In genomic region chr4:2843023-2843908, GRCh38 we compare ENCODE assay signal across 8 cellular contexts. TPM values are rescaled to one million over a fixed set of nuclear protein-coding genes. Genes with fewer than 3 reads are reported as not detected.
DNase-seq lines count a peak whose midpoint lies in the region; FAIRE-seq and TF ChIP-seq lines count a peak whose summit lies in the region.

ADD1 (plus strand) TSS chr4:2843844; CDS start chr4:2875916, 32,072 bp downstream.

- no peak for FAIRE-seq in frontal cortex (lab: Jason Lieb, UNC)

- 1 to 2% methylated on average over 35 to 55 of the region's 66 CpGs for WGBS in GM23248 (ENCODE audit: low coverage in 1 of 2, low lambda C conversion rate in 2 of 2, missing lambda C conversion rate in 2 of 2), 2 experiments

- in situ Hi-C loops in GM23248 (cut with MboI) = no loop called here
- in situ Hi-C loops in SK-MEL-5 (cut with HindIII; ENCODE audit: low pct_unique_long_range_greater_than_20kb, low sequenced_read_pairs) = no loop called here

- TF ChIP-seq CTCF in neutrophil (IDR thresholded peaks at IDR 0.05) (no peak), subcutaneous adipose tissue (IDR thresholded peaks at IDR 0.05; ENCODE audit: low read depth) (no peak)

- H3K9me2 ChIP-seq in GM23248 (ENCODE audit: insufficient read depth) = no peaks in the 10 kb centered on the region

- peaks cover 18% of the 10 kb centered on the region; the same call in 1 of the 2 replicates for H3F3A ChIP-seq in GM23248 (ENCODE audit: insufficient read depth)

- peak within 1 kb of the TSS; percentile 87 for H3K4me3 ChIP-seq in GM23248
- peak within 1 kb of the TSS; percentile 72 to 84 for H3K4me3 ChIP-seq in neutrophil (ENCODE audit: low read depth in 1 of 2, low read length in 1 of 2)

- H3K27me3 ChIP-seq in GM23248 (replicated peaks; ENCODE audit: insufficient read depth) = no peaks in the 10 kb centered on the region
- no peaks in the 10 kb centered on the region for H3K27me3 ChIP-seq in neutrophil

- H3K4me2 ChIP-seq in GM23248 (ENCODE audit: unreplicated experiment) = peak within 1 kb of the TSS; percentile 93

- H3K79me2 ChIP-seq in GM23248 (ENCODE audit: insufficient read depth) = peaks cover 56% of the 10 kb centered on the region

- H3K9me3 ChIP-seq in GM23248 (ENCODE audit: low read depth) = no peaks in the 10 kb centered on the region
- H3K9me3 ChIP-seq in neutrophil = no peaks in the 10 kb centered on the region

- peak within 1 kb of the TSS; percentile 53 for H3K27ac ChIP-seq in GM23248
- peak within 1 kb of the TSS; percentile 86 for H3K27ac ChIP-seq in neutrophil

- peak within 1 kb of the TSS; percentile 92 for H3K9ac ChIP-seq in GM23248

- no peaks in the 10 kb centered on the region for H3K36me3 ChIP-seq in GM23248 (ENCODE audit: low read depth)
- H3K36me3 ChIP-seq in neutrophil = no peaks in the 10 kb centered on the region

- H4K20me1 ChIP-seq in GM23248 (ENCODE audit: insufficient read depth) = peaks cover 4% of the 10 kb centered on the region

- DNase-seq in ELR (ENCODE audit: low read depth) (peak; percentile 82), GM23248 (peak; percentile 93), Kasumi-1 (lab: John Stamatoyannopoulos, UW) (peak; percentile 74 to 84), SK-MEL-5 (ENCODE audit: low read depth, low spot score) (peak; percentile 85), frontal cortex (ENCODE audit: low spot score in 2 of 2) (peak; percentile 97 to 98)
- peak; percentile 96 for DNase-seq in activated naive CD4-positive, alpha-beta T cell treated with Interleukin-2 at 50 U/mL for 16 hours

- peak within 1 kb of the TSS; percentile 75 for H2AFZ ChIP-seq in GM23248

- H3K4me1 ChIP-seq in GM23248 (ENCODE audit: insufficient read depth) = peaks cover 16% of the 10 kb centered on the region
- peaks cover 52 to 55% of the 10 kb centered on the region in 2 experiments for H3K4me1 ChIP-seq in neutrophil (ENCODE audit: control insufficient read depth in 1 of 2, insufficient read depth in 1 of 2, low read depth in 1 of 2, low read length in 1 of 2)

RNA-seq across cellular contexts. Expression of gene ADD1, which starts in this region (rescaled TPM):
- total RNA-seq in GM23248 (2014; rRNA removed; shearing (Covaris generic)) = 188 and 219 TPM in 2 replicates
- 175 and 181 TPM in 2 replicates for polyA plus RNA-seq in GM23248 (2016; fragmentation: Nextera tagmentation; extraction: Ambion mirVana)
- total RNA-seq in SK-MEL-5 (2014; rRNA removed; shearing (Covaris generic)) = 144 and 148 TPM in 2 replicates
- 125 and 152 TPM in 2 replicates for polyA plus RNA-seq in SK-MEL-5 (2015; cell fraction: cytosol; rRNA removed)
- 98.5 and 103 TPM in 2 replicates for polyA plus RNA-seq in SK-MEL-5 (2015; cell fraction: nucleus; rRNA removed)
- total RNA-seq in frontal cortex = 178 TPM
- 100 to 1,000 TPM; 144 to 273 (median 203) TPM for total RNA-seq in subcutaneous adipose tissue

Comparison
In these comparisons a context has a peak if more than half of its experiments do, and no peak if none do; other contexts are left out.
1. Peak in every context shown above with its lines: DNase-seq, H3K4me3 ChIP-seq and H3K27ac ChIP-seq.